In genomic region chr13:52642131-52642530, GRCh38 we compare ENCODE assay signal across 21 cellular contexts. TPM values are rescaled to one million over a fixed set of nuclear protein-coding genes. Genes with fewer than 3 reads are reported as not detected.
A peak's percentile ranks its signal among the peaks of the same experiment; 100 is the strongest.
DNase-seq lines count a peak whose midpoint lies in the region; ATAC-seq and TF ChIP-seq lines count a peak whose summit lies in the region.
"Had no signal": no experiment of that assay in that cellular context is flagged by ENCODE, and none has a peak within 500 bp of the region (broad histone marks: within the 10 kb centered on the region; RNA-seq: fewer than 3 reads in every experiment).

Gene HNRNPA1L2, plus strand, starts transcription at chr13:52642431. Its CDS starts 62 bp downstream, at chr13:52642493.

- H4K8ac ChIP-seq in trophoblast cell (ENCODE audit: low read depth, low read length) = no peak within 1 kb of the TSS

- no peak within 1 kb of the TSS for H2BK12ac ChIP-seq in trophoblast cell (ENCODE audit: low read length)

- no peak within 1 kb of the TSS for H3K9ac ChIP-seq in trophoblast cell (ENCODE audit: low read length)
- H3K9ac ChIP-seq: GM23248 had no signal

- no peak within 1 kb of the TSS for H2AFZ ChIP-seq in trophoblast cell (ENCODE audit: insufficient read depth, low read length, poor library complexity)
- H2AFZ ChIP-seq: GM23248 had no signal

- no peak within 1 kb of the TSS for H3K4ac ChIP-seq in trophoblast cell (ENCODE audit: low read depth, low read length)

- no peak for TF ChIP-seq POLR2A in ovary (IDR thresholded peaks at IDR 0.05)

- H4K91ac ChIP-seq in trophoblast cell (ENCODE audit: low read depth, low read length) = no peak within 1 kb of the TSS

- H3K27ac Mint-ChIP-seq in activated T-cell treated with anti-CD3 and anti-CD28 coated beads, Interleukin-2, amount 50 U/mL, for 72 hours = no peak within 1 kb of the TSS
- peak within 1 kb of the TSS in 2 of 7 donors; percentile 60 to 83 for H3K27ac Mint-ChIP-seq in CD4-positive, alpha-beta memory T cell

- WGBS in ovary, 3 donors = 96 to 97% (median 97%) methylated on average over 7 of the region's 7 CpGs
- WGBS in trophoblast cell (ENCODE audit: extremely low coverage, insufficient coverage, insufficient read length) = no CpG with 5 or more reads among the region's 7 CpGs

- H3K4me3 Mint-ChIP-seq in activated T-cell treated with anti-CD3 and anti-CD28 coated beads, Interleukin-2, amount 50 U/mL, for 72 hours = no peak within 1 kb of the TSS
- H3K4me3 Mint-ChIP-seq in CD4-positive, alpha-beta memory T cell = no peak within 1 kb of the TSS

- peaks cover 12% of the 10 kb centered on the region for H3K36me3 ChIP-seq in CD4-positive, alpha-beta memory T cell (ENCODE audit: insufficient read depth, low read length)
- H3K36me3 ChIP-seq in ovary = no peaks in the 10 kb centered on the region
- peaks cover 4 to 7% of the 10 kb centered on the region in 2 experiments for H3K36me3 ChIP-seq in trophoblast cell (ENCODE audit: control insufficient read depth in 1 of 2, insufficient read depth in 2 of 2, low read length in 2 of 2)

- CTCF ChIA-PET in CD4-positive, alpha-beta memory T cell (lab: Charles Lee; ENCODE audit: partially characterized antibody) = interaction anchor here (1.0 kb wide), 1 partner anchor 326 kb away, joined by 3 read pairs; no protein-coding TSS in a partner anchor

- no peaks in the 10 kb centered on the region for H3K4me1 ChIP-seq in CD4-positive, alpha-beta memory T cell (ENCODE audit: insufficient read depth, low read length)
- H3K4me1 ChIP-seq in ovary (ENCODE audit: insufficient read depth) (peaks cover 2% of the 10 kb centered on the region), trophoblast cell (ENCODE audit: control insufficient read depth in 1 of 2, insufficient read depth in 2 of 2, low read length in 2 of 2) (no peaks in the 10 kb centered on the region)
- H3K4me1 ChIP-seq: A549 had no signal

- no peak within 1 kb of the TSS for H2BK120ac ChIP-seq in trophoblast cell (ENCODE audit: insufficient read depth, low read length, poor library complexity)

- H3K4me1 Mint-ChIP-seq in activated T-cell treated with anti-CD3 and anti-CD28 coated beads, Interleukin-2, amount 50 U/mL, for 72 hours (ENCODE audit: low read depth) = peaks cover 5% of the 10 kb centered on the region
- peaks cover 0 to 6% (median 1%) of the 10 kb centered on the region in 4 donors for H3K4me1 Mint-ChIP-seq in CD4-positive, alpha-beta memory T cell

- peaks cover 2 to 5% of the 10 kb centered on the region in 2 donors for H3K36me3 Mint-ChIP-seq in activated T-cell treated with anti-CD3 and anti-CD28 coated beads, Interleukin-2, amount 50 U/mL, for 72 hours (ENCODE audit: insufficient read depth in 2 of 2)
- H3K36me3 Mint-ChIP-seq in CD4-positive, alpha-beta memory T cell = peaks cover 47 to 59% of the 10 kb centered on the region in 2 donors

- ATAC-seq in activated T-cell treated with anti-CD3 and anti-CD28 coated beads, Interleukin-2, amount 50 U/mL, for 72 hours (replicated peaks in 1 of 2) = no peak
- ATAC-seq in GM21390 (IDR thresholded peaks at IDR 0.05; ENCODE audit: unreplicated experiment) = no peak
- ATAC-seq: A549, K562 had no signal

- H3K27ac ChIP-seq in CD4-positive, alpha-beta memory T cell (ENCODE audit: low read depth, low read length) = no peak within 1 kb of the TSS
- H3K27ac ChIP-seq in dorsolateral prefrontal cortex (no peak within 1 kb of the TSS), ovary (no peak within 1 kb of the TSS), trophoblast cell (ENCODE audit: low read depth, low read length) (no peak within 1 kb of the TSS)
- H3K27ac ChIP-seq: A549, GM23248, HL-60 had no signal

- POLR2A ChIA-PET in CD4-positive, alpha-beta memory T cell (lab: Charles Lee; ENCODE audit: partially characterized antibody) = interaction anchor here (1.1 kb wide), 1 partner anchor 10 kb away, joined by 3 read pairs; the partner anchor contains the start of gene SUGT1

- TF ChIP-seq EP300 in ovary (IDR thresholded peaks at IDR 0.05) = no peak

- no peak within 1 kb of the TSS for H3K23ac ChIP-seq in trophoblast cell (ENCODE audit: low read length)

- no peaks in the 10 kb centered on the region for H3K79me2 ChIP-seq in trophoblast cell (ENCODE audit: control insufficient read depth, insufficient read depth, low read length, poor library complexity)

- no peak within 1 kb of the TSS for H3K18ac ChIP-seq in trophoblast cell (ENCODE audit: low read length)

- H3K4me3 ChIP-seq in CD4-positive, alpha-beta memory T cell (ENCODE audit: low read length in 2 of 2) = no peak within 1 kb of the TSS
- H3K4me3 ChIP-seq in dorsolateral prefrontal cortex = no peak within 1 kb of the TSS
- H3K4me3 ChIP-seq in ovary = no peak within 1 kb of the TSS
- H3K4me3 ChIP-seq in trophoblast cell (ENCODE audit: low read depth, low read length) = no peak within 1 kb of the TSS
- H3K4me3 ChIP-seq: A549, GM23248, K562 had no signal

- H3K27me3 ChIP-seq in CD4-positive, alpha-beta memory T cell (ENCODE audit: insufficient read depth, low read length) = no peaks in the 10 kb centered on the region
- no peaks in the 10 kb centered on the region for H3K27me3 ChIP-seq in dorsolateral prefrontal cortex
- no peaks in the 10 kb centered on the region for H3K27me3 ChIP-seq in ovary
- H3K27me3 ChIP-seq in trophoblast cell (ENCODE audit: insufficient read depth, low read length) = no peaks in the 10 kb centered on the region

- no peaks in the 10 kb centered on the region for H3K9me3 Mint-ChIP-seq in activated T-cell treated with anti-CD3 and anti-CD28 coated beads, Interleukin-2, amount 50 U/mL, for 72 hours
- H3K9me3 Mint-ChIP-seq in CD4-positive, alpha-beta memory T cell = no peaks in the 10 kb centered on the region

- no peak within 1 kb of the TSS for H4K12ac ChIP-seq in trophoblast cell (ENCODE audit: low read depth, low read length)

- H2BK5ac ChIP-seq in trophoblast cell (ENCODE audit: low read depth, low read length, poor library complexity) = no peak within 1 kb of the TSS

- H3K4me2 ChIP-seq in trophoblast cell (ENCODE audit: low read length) = no peak within 1 kb of the TSS
- H3K4me2 ChIP-seq: A549 had no signal

- no peak for TF ChIP-seq CTCF in dorsolateral prefrontal cortex (IDR thresholded peaks at IDR 0.05 in 54 of 56, conservative IDR thresholded peaks at IDR 0.05 in 2 of 56; ENCODE audit: low read depth in 1 of 56, partially characterized antibody in 56 of 56)
- no peak for TF ChIP-seq CTCF in ovary (IDR thresholded peaks at IDR 0.05)

- H2AK5ac ChIP-seq in trophoblast cell (ENCODE audit: low read length) = no peak within 1 kb of the TSS

- DNase-seq in activated T-cell treated with anti-CD3 and anti-CD28 coated beads, Interleukin-2, amount 50 U/mL, for 72 hours = no peak
- DNase-seq in activated T-cell treated with anti-CD3 and anti-CD28 coated beads, Interleukin-2, amount 50 U/mL, for 48 hours = no peak
- no peak for DNase-seq in CD4-positive, alpha-beta memory T cell
- DNase-seq in dorsolateral prefrontal cortex = no peak
- no peak for DNase-seq in ovary
- no peak for DNase-seq in trophoblast cell
- DNase-seq in NCI-H1092 treated with DMSO at 0.1 percent for 48 hours (lab: John Stamatoyannopoulos, UW) = no peak
- DNase-seq: AML-193; GM23248; NCI-H1092; NCI-H1694; NCI-H2107; NCI-H226; NCI-H526; NK-92 treated with Interleukin-12 subunit alpha and Interleukin-12 subunit beta, amount 100 ng/mL, for 24 hours; OCI-M1; RPMI8226 had no signal

- H3K27me3 Mint-ChIP-seq in activated T-cell treated with anti-CD3 and anti-CD28 coated beads, Interleukin-2, amount 50 U/mL, for 72 hours (ENCODE audit: low read depth) = no peaks in the 10 kb centered on the region
- H3K27me3 Mint-ChIP-seq in CD4-positive, alpha-beta memory T cell = no peaks in the 10 kb centered on the region

- no peaks in the 10 kb centered on the region for H3K79me1 ChIP-seq in trophoblast cell (ENCODE audit: low read length)

- intact Hi-C loops in CD4-positive, alpha-beta memory T cell (cut with micrococcal nuclease) = no loop called here
- intact Hi-C loops in dorsolateral prefrontal cortex (cut with DNase I) = no loop called here
- intact Hi-C loops in ovary (cut with DNase I) = no loop called here

- no peaks in the 10 kb centered on the region for H3K9me3 ChIP-seq in CD4-positive, alpha-beta memory T cell (ENCODE audit: control insufficient read depth in 1 of 2, low read length in 2 of 2)
- H3K9me3 ChIP-seq in ovary = no peaks in the 10 kb centered on the region
- no peaks in the 10 kb centered on the region for H3K9me3 ChIP-seq in trophoblast cell (ENCODE audit: insufficient read depth, low read depth, low read length)
- H3K9me3 ChIP-seq: A549 had no signal

- H3K14ac ChIP-seq in trophoblast cell (ENCODE audit: low read length) = no peak within 1 kb of the TSS

RNA-seq across cellular contexts. Expression of gene HNRNPA1L2, which starts in this region (rescaled TPM):
- 10 to 100 TPM; 12.3 TPM for total RNA-seq in activated T-cell treated with anti-CD3 and anti-CD28 coated beads, Interleukin-2, amount 50 U/mL, for 72 hours
- total RNA-seq in CD4-positive, alpha-beta memory T cell = 10 to 100 TPM; 19.5 to 19.8 TPM
- 10 to 100 TPM in 1 of 2 donors, 1 to 10 TPM in 1; 3.8 to 10.0 TPM for polyA plus RNA-seq in CD4-positive, alpha-beta memory T cell
- 10 to 100 TPM in 80 of 120 experiments, 1 to 10 TPM in 40; 6.6 to 16.4 (median 11.1) TPM for total RNA-seq in dorsolateral prefrontal cortex
- 10 to 100 TPM in 3 of 7 donors, 1 to 10 TPM in 4; 2.3 to 12.6 (median 8.5) TPM for total RNA-seq in ovary
- 10 to 100 TPM; 10.3 to 16.2 TPM for polyA plus RNA-seq in ovary
- polyA plus RNA-seq in trophoblast cell (2013) = 5.8 and 6.6 TPM in 2 replicates
